In genomic region chr14:75427482-75428229, GRCh38 we compare ENCODE assay signal across 1 cellular context.
TF ChIP-seq lines count a peak whose summit lies in the region.

Gene JDP2, plus strand, starts transcription at chr14:75428022. Its CDS starts 9,899 bp downstream, at chr14:75437921.

TF ChIP-seq in HepG2, 621 proteins besides CTCF, POLR2A, EP300 and RAD21 (continued from another document and continues in another):
- peak; percentile 67 for TF ChIP-seq ZNF687 (CRISPR knock-in tag; IDR thresholded peaks at IDR 0.05)
- peak; percentile 22; the same call in 1 of the 2 replicates for TF ChIP-seq PHF21A (CRISPR knock-in tag; IDR thresholded peaks at IDR 0.05)
- TF ChIP-seq RNF2 (conservative IDR thresholded peaks at IDR 0.05; ENCODE audit: low read depth): no peak
- no peak for TF ChIP-seq ZNF441 (CRISPR knock-in tag; IDR thresholded peaks at IDR 0.05; ENCODE audit: borderline replicate concordance)
- TF ChIP-seq HNF1A (IDR thresholded peaks at IDR 0.05; ENCODE audit: low read depth): no peak
- peak; percentile 46; the same call in 1 of the 2 replicates for TF ChIP-seq HNF1A (CRISPR knock-in tag; IDR thresholded peaks at IDR 0.05; ENCODE audit: borderline replicate concordance)
- no peak for TF ChIP-seq PITX1 (CRISPR knock-in tag; IDR thresholded peaks at IDR 0.05)
- no peak for TF ChIP-seq CCDC6 (CRISPR knock-in tag; IDR thresholded peaks at IDR 0.05)
- 0 out of 2 replicates have a peak, but pooled peaks have one; percentile 28 for TF ChIP-seq KAT7 (CRISPR knock-in tag; IDR thresholded peaks at IDR 0.05; ENCODE audit: borderline replicate concordance)
- TF ChIP-seq FOXK1 (CRISPR knock-in tag; IDR thresholded peaks at IDR 0.05; ENCODE audit: borderline replicate concordance, low read depth): no peak
- TF ChIP-seq HMG20B (CRISPR knock-in tag; conservative IDR thresholded peaks at IDR 0.05): no peak
- 0 out of 2 replicates have a peak, but pooled peaks have one; percentile 52 for TF ChIP-seq ZBTB25 (CRISPR knock-in tag; IDR thresholded peaks at IDR 0.05)
- TF ChIP-seq ZNF83 (CRISPR knock-in tag; IDR thresholded peaks at IDR 0.05; ENCODE audit: borderline replicate concordance): no peak
- no peak for TF ChIP-seq LCORL (IDR thresholded peaks at IDR 0.05)
- TF ChIP-seq LCORL (CRISPR knock-in tag; IDR thresholded peaks at IDR 0.05): 0 out of 2 replicates have a peak, but pooled peaks have one; percentile 42
- peak; percentile 24; the same call in 1 of the 2 replicates for TF ChIP-seq KDM3A (CRISPR knock-in tag; IDR thresholded peaks at IDR 0.05; ENCODE audit: low read depth)
- TF ChIP-seq ZNF225 (CRISPR knock-in tag; IDR thresholded peaks at IDR 0.05): 0 out of 2 replicates have a peak, but pooled peaks have one; percentile 52
- 0 out of 2 replicates have a peak, but pooled peaks have one; percentile 35 for TF ChIP-seq ZNF563 (CRISPR knock-in tag; IDR thresholded peaks at IDR 0.05)
- TF ChIP-seq ZNF740 (CRISPR knock-in tag; IDR thresholded peaks at IDR 0.05): peak; percentile 92
- peak; percentile 92 for TF ChIP-seq HNRNPK (IDR thresholded peaks at IDR 0.05; ENCODE audit: low read depth, low read length, poor library complexity, severe bottlenecking)
- TF ChIP-seq BCL6 (CRISPR knock-in tag; IDR thresholded peaks at IDR 0.05): peak; percentile 17; the same call in 1 of the 2 replicates
- no peak for TF ChIP-seq MATR3 (CRISPR knock-in tag; IDR thresholded peaks at IDR 0.05)
- 0 out of 2 replicates have a peak, but pooled peaks have one; percentile 21 for TF ChIP-seq TARDBP (CRISPR knock-in tag; IDR thresholded peaks at IDR 0.05)
- TF ChIP-seq ZSCAN9 (CRISPR knock-in tag; IDR thresholded peaks at IDR 0.05; ENCODE audit: borderline replicate concordance): peak; percentile 39; the same call in 1 of the 2 replicates
- TF ChIP-seq ZNF230 (CRISPR knock-in tag; IDR thresholded peaks at IDR 0.05): no peak
- peak; percentile 21; the same call in 1 of the 2 replicates for TF ChIP-seq PHF20 (CRISPR knock-in tag; IDR thresholded peaks at IDR 0.05)
- TF ChIP-seq ZFY (CRISPR knock-in tag; IDR thresholded peaks at IDR 0.05): 0 out of 2 replicates have a peak, but pooled peaks have one; percentile 21
- 0 out of 2 replicates have a peak, but pooled peaks have one; percentile 5 for TF ChIP-seq FOXO1 (CRISPR knock-in tag; IDR thresholded peaks at IDR 0.05)
- no peak for TF ChIP-seq ONECUT2 (CRISPR knock-in tag; IDR thresholded peaks at IDR 0.05)
- peak in 1 of 2 experiments; percentile 33; a peak in 1 of 4 replicates for TF ChIP-seq HMGXB4 (CRISPR knock-in tag; IDR thresholded peaks at IDR 0.05; ENCODE audit: borderline replicate concordance in 1 of 2, low read depth in 1 of 2)
- 0 out of 2 replicates have a peak, but pooled peaks have one; percentile 18 for TF ChIP-seq ZNF142 (CRISPR knock-in tag; IDR thresholded peaks at IDR 0.05)
- peak; percentile 33; the same call in 1 of the 2 replicates for TF ChIP-seq MTF2 (CRISPR knock-in tag; IDR thresholded peaks at IDR 0.05; ENCODE audit: borderline replicate concordance)
- TF ChIP-seq ZNF296 (CRISPR knock-in tag; conservative IDR thresholded peaks at IDR 0.05): no peak
- TF ChIP-seq RXRA (CRISPR knock-in tag; IDR thresholded peaks at IDR 0.05): peak; percentile 15; the same call in 1 of the 2 replicates
- no peak for TF ChIP-seq DNMT1 (CRISPR knock-in tag; IDR thresholded peaks at IDR 0.05)
- TF ChIP-seq YEATS4 (CRISPR knock-in tag; IDR thresholded peaks at IDR 0.05; ENCODE audit: borderline replicate concordance): peak; percentile 29; the same call in 1 of the 2 replicates
- TF ChIP-seq ARID3A (IDR thresholded peaks at IDR 0.05; ENCODE audit: low read depth, low read length): no peak
- TF ChIP-seq CENPBD1 (CRISPR knock-in tag; IDR thresholded peaks at IDR 0.05; ENCODE audit: borderline replicate concordance, low read depth): no peak
- no peak for TF ChIP-seq ZNF766 (CRISPR knock-in tag; IDR thresholded peaks at IDR 0.05; ENCODE audit: borderline replicate concordance)
- TF ChIP-seq TEAD3 (CRISPR knock-in tag; optimal IDR thresholded peaks at IDR 0.05; ENCODE audit: borderline replicate concordance): peak; percentile 92
